15 cellular contexts compared by ENCODE assay signal in the genomic region with DNA sequence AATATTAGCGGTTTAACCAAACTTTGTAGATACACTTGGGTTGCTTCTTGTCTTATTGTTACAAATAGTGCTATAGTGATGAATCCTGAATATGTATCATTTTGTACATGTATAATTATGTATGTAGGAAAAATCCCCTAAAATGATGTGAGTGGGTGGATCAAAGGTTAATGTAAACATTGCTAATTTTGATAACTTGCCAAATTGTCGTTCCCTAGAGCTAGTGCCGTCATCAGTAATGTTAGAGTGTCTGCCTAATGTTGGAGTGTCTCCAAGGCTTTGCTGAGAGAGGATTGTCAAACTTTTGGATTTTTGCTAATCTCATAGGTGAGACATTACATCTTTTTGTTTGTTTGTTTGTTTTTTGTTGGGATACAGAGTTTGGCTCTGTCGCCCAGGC. TPM values are rescaled to one million over a fixed set of nuclear protein-coding genes. Genes with fewer than 3 reads are reported as not detected.
A peak's percentile ranks its signal among the peaks of the same experiment; 100 is the strongest.
DNase-seq lines count a peak whose midpoint lies in the region; ATAC-seq, FAIRE-seq and TF ChIP-seq lines count a peak whose summit lies in the region.
"Had no signal": no experiment of that assay in that cellular context is flagged by ENCODE, and none has a peak within 500 bp of the region (broad histone marks: within the 10 kb centered on the region; RNA-seq: fewer than 3 reads in every experiment).

No MANE protein-coding gene starts in this region.

- no peak for FAIRE-seq in HepG2 (lab: Jason Lieb, UNC)
- FAIRE-seq: A204.1 had no signal

- H3K27ac Mint-ChIP-seq in T-helper 1 cell treated with Interleukin-12 subunit alpha and Interleukin-12 subunit beta and Interleukin-4 antibody, amounts not matched to agents 30 μg/mL and 1 μg/mL, for 36 hours, result peak overlapping the region; percentile 72
- H3K27ac Mint-ChIP-seq in T-cell, result peak overlapping the region; percentile 87 to 90
- H3K27ac Mint-ChIP-seq in natural killer cell treated with Interleukin-12 subunit alpha and Interleukin-12 subunit beta and Interleukin-15 and Interleukin-18, amount 100 ng/mL, for 72 hours, result peak overlapping the region; percentile 77 to 80

- H4K20me1 ChIP-seq in HepG2 (ENCODE audit: insufficient read depth, low read length), result peaks cover 9% of the 10 kb centered on the region; the same call in 1 of the 2 replicates

- in situ Hi-C loops in HepG2 (cut with HindIII; ENCODE audit: extremely low pct_ligation_motif_present, low pct_unique_long_range_greater_than_20kb), result no loop called here

- H3K9ac ChIP-seq in HepG2 (ENCODE audit: insufficient read depth, low read depth, low read length), result no peak overlapping the region

- peak overlapping the region; percentile 60 for H3K4me3 Mint-ChIP-seq in T-helper 1 cell treated with Interleukin-12 subunit alpha and Interleukin-12 subunit beta and Interleukin-4 antibody, amounts not matched to agents 30 μg/mL and 1 μg/mL, for 36 hours
- H3K4me3 Mint-ChIP-seq in T-cell, result peak overlapping the region in 1 of 3 donors; percentile 62
- H3K4me3 Mint-ChIP-seq in natural killer cell treated with Interleukin-12 subunit alpha and Interleukin-12 subunit beta and Interleukin-15 and Interleukin-18, amount 100 ng/mL, for 72 hours, result peak overlapping the region; percentile 38

- H3K79me2 ChIP-seq in HepG2 (ENCODE audit: insufficient read depth, low read length), result peaks cover 65% of the 10 kb centered on the region

- TF ChIP-seq POLR2A in HepG2 (IDR thresholded peaks at IDR 0.05; ENCODE audit: insufficient read depth in 1 of 2, low read depth in 2 of 2, low read length in 2 of 2), result no peak

- intact Hi-C loops in HepG2 (cut with micrococcal nuclease; ENCODE audit: unreplicated experiment), result no loop called here

- POLR2A ChIA-PET in T-cell (lab: Charles Lee) (no interaction called here), HepG2 (lab: Yijun Ruan, JAX) (no interaction called here)

- ATAC-seq in T-cell (replicated peaks in 1 of 4) (no peak), HG03196 (IDR thresholded peaks at IDR 0.05; ENCODE audit: unreplicated experiment) (no peak), HepG2 (no peak)
- ATAC-seq in natural killer cell treated with Interleukin-12 subunit alpha and Interleukin-12 subunit beta and Interleukin-15 and Interleukin-18, amount 100 ng/mL, for 72 hours, result no peak

- H3K4me1 ChIP-seq in HepG2 (ENCODE audit: insufficient read depth, low read length), result peaks cover 11% of the 10 kb centered on the region
- H3K4me1 ChIP-seq: lower lobe of right lung had no signal

- no peaks in the 10 kb centered on the region for H3K27me3 Mint-ChIP-seq in T-helper 1 cell treated with Interleukin-12 subunit alpha and Interleukin-12 subunit beta and Interleukin-4 antibody, amounts not matched to agents 30 μg/mL and 1 μg/mL, for 36 hours (ENCODE audit: low read depth)
- no peaks in the 10 kb centered on the region for H3K27me3 Mint-ChIP-seq in T-cell
- no peaks in the 10 kb centered on the region for H3K27me3 Mint-ChIP-seq in natural killer cell treated with Interleukin-12 subunit alpha and Interleukin-12 subunit beta and Interleukin-15 and Interleukin-18, amount 100 ng/mL, for 72 hours

- H3K4me3 ChIP-seq in choroid plexus epithelial cell (ENCODE audit: low read depth, low read length), result no peak overlapping the region
- no peak overlapping the region for H3K4me3 ChIP-seq in HepG2 (replicated peaks in 1 of 3; ENCODE audit: insufficient read depth in 1 of 3, low read depth in 2 of 3, low read length in 3 of 3)
- H3K4me3 ChIP-seq: lower lobe of right lung, MG63 had no signal

- H2AFZ ChIP-seq in HepG2 (ENCODE audit: low read length), result no peak overlapping the region

- H3K36me3 ChIP-seq in HepG2 (replicated peaks in 1 of 2; ENCODE audit: control insufficient read depth in 1 of 2, insufficient read depth in 2 of 2, low read length in 2 of 2), result peaks cover 6 to 40% of the 10 kb centered on the region in 2 experiments; a peak in 3 of 5 replicates

- WGBS in HepG2 (ENCODE audit: low lambda C conversion rate), result 99% methylated on average over 4 of the region's 4 CpGs

- peaks cover 45% of the 10 kb centered on the region for H3K4me1 Mint-ChIP-seq in T-helper 1 cell treated with Interleukin-12 subunit alpha and Interleukin-12 subunit beta and Interleukin-4 antibody, amounts not matched to agents 30 μg/mL and 1 μg/mL, for 36 hours (ENCODE audit: low read depth)
- peaks cover 63 to 80% (median 72%) of the 10 kb centered on the region in 3 donors for H3K4me1 Mint-ChIP-seq in T-cell
- peaks cover 62 to 63% of the 10 kb centered on the region in 2 donors for H3K4me1 Mint-ChIP-seq in natural killer cell treated with Interleukin-12 subunit alpha and Interleukin-12 subunit beta and Interleukin-15 and Interleukin-18, amount 100 ng/mL, for 72 hours (ENCODE audit: low read depth in 2 of 2)

- TF ChIP-seq EP300 in HepG2 (IDR thresholded peaks at IDR 0.05; ENCODE audit: low read depth in 2 of 2, low read length in 2 of 2) (no peak), HepG2 (CRISPR knock-in tag; IDR thresholded peaks at IDR 0.05; ENCODE audit: borderline replicate concordance) (no peak)

- CTCF ChIA-PET in T-cell (lab: Charles Lee), result no interaction called here
- CTCF ChIA-PET in HepG2 (lab: Yijun Ruan, JAX; ENCODE audit: low intra/inter-chr PET ratio, low total read pairs), result no interaction called here

- H3K27ac ChIP-seq in HepG2 (ENCODE audit: extremely low read length, insufficient read depth, low read length), result no peak overlapping the region
- H3K27ac ChIP-seq: lower lobe of right lung had no signal

- no peak overlapping the region for H3K4me2 ChIP-seq in HepG2 (ENCODE audit: low read depth, low read length)

- H3K9me3 Mint-ChIP-seq in T-helper 1 cell treated with Interleukin-12 subunit alpha and Interleukin-12 subunit beta and Interleukin-4 antibody, amounts not matched to agents 30 μg/mL and 1 μg/mL, for 36 hours, result peaks cover 9% of the 10 kb centered on the region
- peaks cover 4 to 14% (median 9%) of the 10 kb centered on the region in 3 donors for H3K9me3 Mint-ChIP-seq in T-cell
- H3K9me3 Mint-ChIP-seq in natural killer cell treated with Interleukin-12 subunit alpha and Interleukin-12 subunit beta and Interleukin-15 and Interleukin-18, amount 100 ng/mL, for 72 hours, result peaks cover 5% of the 10 kb centered on the region

- H3K36me3 Mint-ChIP-seq in T-helper 1 cell treated with Interleukin-12 subunit alpha and Interleukin-12 subunit beta and Interleukin-4 antibody, amounts not matched to agents 30 μg/mL and 1 μg/mL, for 36 hours (ENCODE audit: low read depth), result peaks cover 49% of the 10 kb centered on the region
- peaks cover 57% of the 10 kb centered on the region for H3K36me3 Mint-ChIP-seq in T-cell
- H3K36me3 Mint-ChIP-seq in natural killer cell treated with Interleukin-12 subunit alpha and Interleukin-12 subunit beta and Interleukin-15 and Interleukin-18, amount 100 ng/mL, for 72 hours, result peaks cover 33% of the 10 kb centered on the region

- no peak for TF ChIP-seq CTCF in choroid plexus epithelial cell (conservative IDR thresholded peaks at IDR 0.05; ENCODE audit: low read depth, low read length)
- TF ChIP-seq CTCF in HepG2 (CRISPR knock-in tag; IDR thresholded peaks at IDR 0.05), result no peak

- H3K27me3 ChIP-seq in HepG2 (ENCODE audit: control insufficient read depth in 1 of 2, insufficient read depth in 2 of 2, low read length in 2 of 2), result no peaks in the 10 kb centered on the region
- H3K27me3 ChIP-seq: MG63 had no signal

- no peak for TF ChIP-seq RAD21 in HepG2 (CRISPR knock-in tag; IDR thresholded peaks at IDR 0.05)

- H3K9me3 ChIP-seq in HepG2 (ENCODE audit: low read length), result no peaks in the 10 kb centered on the region

- DNase-seq in T-helper 1 cell (no peak), T-cell (no peak), choroid plexus epithelial cell (ENCODE audit: low read depth) (peak; percentile 34), HepG2 (ENCODE audit: low spot score) (no peak), NOMO-1 treated with dmso at 0.1 percent for 144 hours (lab: John Stamatoyannopoulos, UW; ENCODE audit: unreplicated experiment) (no peak)
- no peak for DNase-seq in natural killer cell treated with Interleukin-12 subunit alpha and Interleukin-12 subunit beta and Interleukin-15 and Interleukin-18, amount 100 ng/mL, for 72 hours (ENCODE audit: low spot score)
- DNase-seq: foreskin fibroblast; lower lobe of right lung; MG63; SHP77 treated with DMSO at 0.1 percent for 48 hours; stimulated activated CD4-positive, alpha-beta T cell treated with anti-CD3 and anti-CD28 coated beads, Interleukin-4, amount 100 ng/mL, for 1 hour; T1000 had no signal

- BruUV-seq in HepG2 (replicated peaks; lab: Mats Ljungman, UMichigan), result no TSS peak

TF ChIP-seq in HepG2, 621 proteins besides CTCF, POLR2A, EP300 and RAD21 (continues in another document):
- TF ChIP-seq KAT7 (CRISPR knock-in tag; IDR thresholded peaks at IDR 0.05; ENCODE audit: borderline replicate concordance) (no peak), SAP130 (CRISPR knock-in tag; IDR thresholded peaks at IDR 0.05; ENCODE audit: low read depth) (no peak), ZNF225 (CRISPR knock-in tag; IDR thresholded peaks at IDR 0.05) (no peak), ZSCAN31 (CRISPR knock-in tag; IDR thresholded peaks at IDR 0.05; ENCODE audit: low read depth) (no peak)

RNA-seq across cellular contexts. Expression of a gene that starts 44.4 kb away (rescaled TPM):
- total RNA-seq in T-cell, result 10 to 100 TPM; 43.4 to 71.5 (median 50.0) TPM
- 10 to 100 TPM; 66.3 to 95.2 TPM for total RNA-seq in natural killer cell treated with Interleukin-12 subunit alpha and Interleukin-12 subunit beta and Interleukin-15 and Interleukin-18, amount 100 ng/mL, for 72 hours
- total RNA-seq in HepG2 (2016; rRNA removed; fragmentation: Illumina TruSeq; extraction: Trizol), result 17.9 and 33.0 TPM in 2 replicates
- 20.7 and 22.4 TPM in 2 replicates for total RNA-seq in HepG2 (2016; cell fraction: cytosol; rRNA removed; fragmentation: Illumina TruSeq; extraction: Trizol; ENCODE audit: low read depth)
- total RNA-seq in HepG2 (2016; cell fraction: insoluble cytoplasmic fraction; rRNA removed; fragmentation: Illumina TruSeq; extraction: Trizol), result 19.9 and 27.9 TPM in 2 replicates
- 11.3 and 13.9 TPM in 2 replicates for total RNA-seq in HepG2 (2016; cell fraction: membrane; rRNA removed; fragmentation: Illumina TruSeq; extraction: Trizol)
- total RNA-seq in HepG2 (2016; cell fraction: nucleus; rRNA removed; fragmentation: Illumina TruSeq; extraction: Trizol), result 17.7 and 18.1 TPM in 2 replicates
- 8.7 and 9.2 TPM in 2 replicates for polyA plus RNA-seq in HepG2 (2011; rRNA removed)
- polyA plus RNA-seq in HepG2 (2011; cell fraction: cytosol; rRNA removed), result 3.7 and 7.3 TPM in 2 replicates
- polyA plus RNA-seq in HepG2 (2011; cell fraction: nucleus; rRNA removed), result 6.9 and 8.6 TPM in 2 replicates
- 14.1 and 20.8 TPM in 2 replicates for polyA plus RNA-seq in HepG2 (2012)
- 0.69 and 0.71 TPM in 2 replicates for polyA plus RNA-seq in HepG2 (2016; cell fraction: cytosol; fragmentation: Illumina TruSeq; extraction: Trizol; ENCODE audit: low read depth)
- 30.1 and 33.2 TPM in 2 replicates for polyA plus RNA-seq in HepG2 (2016; cell fraction: insoluble cytoplasmic fraction; fragmentation: Illumina TruSeq; extraction: Trizol; ENCODE audit: low read depth)
- 4.2 and 4.5 TPM in 2 replicates for polyA plus RNA-seq in HepG2 (2016; cell fraction: membrane; fragmentation: Illumina TruSeq; extraction: Trizol; ENCODE audit: low read depth)
- 19.9 and 20.7 TPM in 2 replicates for polyA plus RNA-seq in HepG2 (2016; cell fraction: nucleus; fragmentation: Illumina TruSeq; extraction: Trizol; ENCODE audit: insufficient read depth, low read depth)
- 6.7 and 21.1 TPM in 2 replicates for polyA minus RNA-seq in HepG2 (2011; rRNA and poly(A)+ RNA removed; ENCODE audit: low replicate concordance)
- 14.4 and 17.4 TPM in 2 replicates for polyA minus RNA-seq in HepG2 (2011; cell fraction: cytosol; rRNA and poly(A)+ RNA removed)
- polyA minus RNA-seq in HepG2 (2011; cell fraction: nucleus; rRNA and poly(A)+ RNA removed), result 20.8 and 21.9 TPM in 2 replicates
